ENCODE assay signal across 1 cellular context in genomic region chr3:52770581-52771333, GRCh38.
TF ChIP-seq lines count a peak whose summit lies in the region.

Gene NEK4, minus strand, starts transcription at chr3:52770940. Its CDS starts 194 bp downstream, at chr3:52770746.

TF ChIP-seq in HepG2, 621 proteins besides CTCF, POLR2A, EP300 and RAD21 (continued from another document and continues in another):
- TF ChIP-seq ZBTB10 (CRISPR knock-in tag; IDR thresholded peaks at IDR 0.05; ENCODE audit: borderline replicate concordance) (no peak), CENPX (CRISPR knock-in tag; IDR thresholded peaks at IDR 0.05) (no peak), BCL3 (CRISPR knock-in tag; IDR thresholded peaks at IDR 0.05) (peak; percentile 59; the same call in 1 of the 2 replicates), SMAD3 (CRISPR knock-in tag; IDR thresholded peaks at IDR 0.05) (no peak), NFATC3 (CRISPR knock-in tag; IDR thresholded peaks at IDR 0.05) (no peak), ATF2 (CRISPR knock-in tag; IDR thresholded peaks at IDR 0.05) (peak; percentile 62), HINFP (CRISPR knock-in tag; IDR thresholded peaks at IDR 0.05; ENCODE audit: low read depth) (no peak; the same call in 1 of the 2 replicates), CEBPG (CRISPR knock-in tag; IDR thresholded peaks at IDR 0.05) (no peak), NFRKB (IDR thresholded peaks at IDR 0.05) (no peak), HOXA7 (CRISPR knock-in tag; IDR thresholded peaks at IDR 0.05) (no peak), ZBTB26 (CRISPR knock-in tag; IDR thresholded peaks at IDR 0.05; ENCODE audit: borderline replicate concordance) (no peak), ZNF678 (CRISPR knock-in tag; IDR thresholded peaks at IDR 0.05) (no peak; the same call in 1 of the 2 replicates), ZFP90 (CRISPR knock-in tag; IDR thresholded peaks at IDR 0.05; ENCODE audit: borderline replicate concordance) (peak; percentile 35; the same call in 1 of the 2 replicates), ZFP36L1 (CRISPR knock-in tag; IDR thresholded peaks at IDR 0.05) (no peak), ZNF225 (CRISPR knock-in tag; IDR thresholded peaks at IDR 0.05) (0 out of 2 replicates have a peak, but pooled peaks have one; percentile 30), ATF7-NPFF (CRISPR knock-in tag; IDR thresholded peaks at IDR 0.05; ENCODE audit: low read depth) (peak; percentile 66; the same call in 1 of the 2 replicates), MEIS2 (CRISPR knock-in tag; IDR thresholded peaks at IDR 0.05) (no peak), ARID5B (CRISPR knock-in tag; IDR thresholded peaks at IDR 0.05) (peak; percentile 66; the same call in 1 of the 2 replicates), ZNF101 (CRISPR knock-in tag; IDR thresholded peaks at IDR 0.05; ENCODE audit: borderline replicate concordance, low read depth) (no peak), ZNF207 (IDR thresholded peaks at IDR 0.05; ENCODE audit: borderline replicate concordance) (no peak), DMTF1 (CRISPR knock-in tag; IDR thresholded peaks at IDR 0.05) (no peak), ZBTB44 (CRISPR knock-in tag; IDR thresholded peaks at IDR 0.05) (no peak), ZNF503 (CRISPR knock-in tag; IDR thresholded peaks at IDR 0.05) (peak; percentile 39; the same call in 1 of the 2 replicates), CBX2 (IDR thresholded peaks at IDR 0.05; ENCODE audit: low read depth, low read length) (no peak), CBX2 (CRISPR knock-in tag; IDR thresholded peaks at IDR 0.05; ENCODE audit: low read depth) (no peak), MBNL3 (CRISPR knock-in tag; conservative IDR thresholded peaks at IDR 0.05) (no peak), ETV6 (CRISPR knock-in tag; conservative IDR thresholded peaks at IDR 0.05) (no peak), SKI (IDR thresholded peaks at IDR 0.05; ENCODE audit: partially characterized antibody) (no peak), ZNF44 (CRISPR knock-in tag; IDR thresholded peaks at IDR 0.05) (no peak), TSC22D2 (CRISPR knock-in tag; IDR thresholded peaks at IDR 0.05; ENCODE audit: borderline replicate concordance) (no peak), ZFP62 (CRISPR knock-in tag; IDR thresholded peaks at IDR 0.05) (no peak), BRCA1 (CRISPR knock-in tag; IDR thresholded peaks at IDR 0.05) (no peak), UBTF (CRISPR knock-in tag; IDR thresholded peaks at IDR 0.05) (peak; percentile 71), ZNF10 (CRISPR knock-in tag; IDR thresholded peaks at IDR 0.05; ENCODE audit: borderline replicate concordance, low read depth) (no peak), MED1 (CRISPR knock-in tag; IDR thresholded peaks at IDR 0.05) (peak; percentile 62; the same call in 1 of the 2 replicates), TRIM24 (CRISPR knock-in tag; IDR thresholded peaks at IDR 0.05) (no peak), SRF (IDR thresholded peaks at IDR 0.05; ENCODE audit: low read depth, low read length) (no peak), ZSCAN29 (CRISPR knock-in tag; conservative IDR thresholded peaks at IDR 0.05) (no peak), GLI4 (CRISPR knock-in tag; IDR thresholded peaks at IDR 0.05; ENCODE audit: borderline replicate concordance) (peak; percentile 32; the same call in 1 of the 2 replicates), ZNF468 (CRISPR knock-in tag; IDR thresholded peaks at IDR 0.05) (no peak)
